ENCODE assay signal across 20 cellular contexts in the genomic region with DNA sequence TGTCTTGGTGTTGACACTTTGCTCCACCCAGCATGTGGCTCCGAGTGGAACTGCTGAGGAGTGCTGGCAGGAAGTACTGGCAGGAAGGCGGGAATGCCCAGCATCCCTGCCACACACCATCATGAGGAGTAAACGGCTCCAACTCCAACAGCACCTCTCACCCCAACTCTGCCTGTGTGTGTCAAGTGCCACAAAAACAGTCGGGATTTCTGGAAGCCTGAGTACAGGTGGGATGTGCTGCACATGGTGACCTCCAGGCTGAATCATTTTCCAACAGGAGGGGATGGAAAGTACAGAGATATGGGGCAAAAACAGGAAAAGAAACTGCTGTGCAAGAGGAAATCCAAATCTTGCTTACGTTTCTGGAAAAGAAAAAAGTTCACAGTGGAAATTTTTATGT. TPM values are rescaled to one million over a fixed set of nuclear protein-coding genes. Genes with fewer than 3 reads are reported as not detected.
DNase-seq lines count a peak whose midpoint lies in the region; ATAC-seq, FAIRE-seq and TF ChIP-seq lines count a peak whose summit lies in the region.
"Had no signal": no experiment of that assay in that cellular context is flagged by ENCODE, and none has a peak within 500 bp of the region (broad histone marks: within the 10 kb centered on the region; RNA-seq: fewer than 3 reads in every experiment).

No MANE protein-coding gene starts in this region.

- H4K8ac ChIP-seq in H1 (ENCODE audit: extremely low read depth, insufficient read depth, low read length): no peak overlapping the region

- H3K9ac ChIP-seq in H1 (replicated peaks in 1 of 4; ENCODE audit: extremely low read depth in 1 of 4, low read depth in 3 of 4, low read length in 3 of 4): no peak overlapping the region
- H3K9ac ChIP-seq: BLaER1 had no signal

- TF ChIP-seq CTCF in H1 (IDR thresholded peaks at IDR 0.05; ENCODE audit: control extremely low read depth in 1 of 3, insufficient read depth in 1 of 3, low read depth in 1 of 3, low read length in 3 of 3) (no peak), neural crest cell (conservative IDR thresholded peaks at IDR 0.05) (no peak), vagina (IDR thresholded peaks at IDR 0.05) (no peak)

- no peak overlapping the region for H3K23ac ChIP-seq in H1 (ENCODE audit: insufficient read length)

- H3K27ac ChIP-seq in H1 (ENCODE audit: low read depth, low read length): no peak overlapping the region
- no peak overlapping the region for H3K27ac ChIP-seq in vagina
- H3K27ac ChIP-seq: BLaER1 had no signal

- H4K5ac ChIP-seq in H1 (ENCODE audit: insufficient read length, low read depth, low read length): no peak overlapping the region

- peaks cover 27% of the 10 kb centered on the region for H3K4me1 Mint-ChIP-seq in neural crest cell
- H3K4me1 Mint-ChIP-seq: CD4-positive, alpha-beta memory T cell had no signal

- DNase-seq in cardiac septum (ENCODE audit: low spot score): peak; percentile 51
- DNase-seq in Right ventricle myocardium superior: no peak
- peak in 1 of 2 experiments; percentile 20 for DNase-seq in H1 (ENCODE audit: low read depth in 1 of 2, low spot score in 2 of 2)
- no peak for DNase-seq in neural crest cell (ENCODE audit: low read depth, low spot score)
- peak; percentile 81 to 85 for DNase-seq in vagina (ENCODE audit: extremely low spot score in 2 of 2)
- no peak for DNase-seq in NCI-H187 (lab: John Stamatoyannopoulos, UW)
- no peak for DNase-seq in GM12891 (ENCODE audit: insufficient read length, low spot score)
- DNase-seq: CD4-positive, alpha-beta memory T cell; GF-D8; H9; KG1; NCI-H1105 treated with DMSO at 0.1 percent for 48 hours; NCI-H1694 treated with DMSO at 0.1 percent for 48 hours; NCI-H2107; NCI-H510A; NCI-H748 treated with DMSO at 0.1 percent for 48 hours; SHP77 treated with DMSO at 0.1 percent for 48 hours had no signal

- no peak for TF ChIP-seq EP300 in H1 (IDR thresholded peaks at IDR 0.05; ENCODE audit: borderline replicate concordance in 1 of 2, low read depth in 2 of 2, low read length in 2 of 2)

- H3K23me2 ChIP-seq in H1 (ENCODE audit: low read depth, low read length): no peaks in the 10 kb centered on the region

- no peak overlapping the region for H2BK15ac ChIP-seq in H1 (ENCODE audit: low read length)

- no peak overlapping the region for H2AFZ ChIP-seq in H1 (ENCODE audit: low read length)

- H3K79me2 ChIP-seq in H1 (ENCODE audit: control insufficient read depth in 1 of 2, insufficient read depth in 2 of 2, low read length in 2 of 2): no peaks in the 10 kb centered on the region

- H3K9me3 Mint-ChIP-seq in neural crest cell: no peaks in the 10 kb centered on the region
- H3K9me3 Mint-ChIP-seq: CD4-positive, alpha-beta memory T cell; H9 had no signal

- no peak overlapping the region for H3K18ac ChIP-seq in H1 (ENCODE audit: extremely low read depth, low read length)

- H3K4me3 ChIP-seq in H1 (ENCODE audit: extremely low read depth in 1 of 4, insufficient read depth in 2 of 4, low read depth in 3 of 4, low read length in 4 of 4) (no peak overlapping the region), vagina (no peak overlapping the region)
- H3K4me3 ChIP-seq: BLaER1 had no signal

- CTCF ChIA-PET in H1 (lab: Charles Lee; ENCODE audit: partially characterized antibody): interaction anchor here (0.7 to 2.5 kb wide), 10 partner anchors 8 to 46 kb away, joined by 3 to 10 read pairs (median 4); no protein-coding TSS in a partner anchor

- no peaks in the 10 kb centered on the region for H4K20me1 ChIP-seq in H1 (replicated peaks in 1 of 2; ENCODE audit: control insufficient read depth in 1 of 2, insufficient read depth in 2 of 2, low read length in 2 of 2)
- H4K20me1 ChIP-seq: BLaER1 had no signal

- no peak overlapping the region for H2BK12ac ChIP-seq in H1 (ENCODE audit: low read depth, low read length)

- FAIRE-seq in H1 (lab: Jason Lieb, UNC) (no peak), GM12891 (lab: Jason Lieb, UNC) (no peak)
- FAIRE-seq: A204.1 had no signal

- peaks cover 2 to 16% (median 5%) of the 10 kb centered on the region in 4 experiments; a peak in 5 of 7 replicates for H3K4me1 ChIP-seq in H1 (replicated peaks in 1 of 4; ENCODE audit: control insufficient read depth in 3 of 4, insufficient read depth in 4 of 4, low read length in 3 of 4)
- peaks cover 25% of the 10 kb centered on the region for H3K4me1 ChIP-seq in vagina

- peak overlapping the region; percentile 87 for H3K27ac Mint-ChIP-seq in neural crest cell (ENCODE audit: unreplicated experiment)
- H3K27ac Mint-ChIP-seq: CD4-positive, alpha-beta memory T cell; H9 had no signal

- no peak overlapping the region for H2BK5ac ChIP-seq in H1 (ENCODE audit: low read depth, low read length)

- TF ChIP-seq RAD21 in H1 (IDR thresholded peaks at IDR 0.05 in 1 of 2, conservative IDR thresholded peaks at IDR 0.05 in 1 of 2; ENCODE audit: low read depth in 2 of 2, low read length in 2 of 2): no peak

- no peak overlapping the region for H2BK120ac ChIP-seq in H1 (replicated peaks; ENCODE audit: low read depth, low read length)

- no peaks in the 10 kb centered on the region for H3K9me3 ChIP-seq in H1 (ENCODE audit: insufficient read depth in 2 of 2, low read depth in 1 of 2, low read length in 1 of 2)
- H3K9me3 ChIP-seq in vagina: no peaks in the 10 kb centered on the region
- H3K9me3 ChIP-seq: BLaER1 had no signal

- no peak for TF ChIP-seq POLR2A in H1 (IDR thresholded peaks at IDR 0.05; ENCODE audit: control extremely low read depth in 1 of 2, low read depth in 2 of 2, low read length in 2 of 2)
- TF ChIP-seq POLR2A in vagina (IDR thresholded peaks at IDR 0.05): no peak
- no peak for TF ChIP-seq POLR2A in GM12891 (IDR thresholded peaks at IDR 0.05; ENCODE audit: low read depth, low read length)

- no peaks in the 10 kb centered on the region for H3K36me3 ChIP-seq in H1 (ENCODE audit: control insufficient read depth in 2 of 4, insufficient read depth in 4 of 4, low read length in 3 of 4)
- no peaks in the 10 kb centered on the region for H3K36me3 ChIP-seq in vagina

- POLR2A ChIA-PET in H1 (lab: Charles Lee; ENCODE audit: partially characterized antibody): no interaction called here

- intact Hi-C loops in cardiac septum (cut with DNase I) (no loop called here), Right ventricle myocardium superior (cut with DNase I) (no loop called here), vagina (cut with DNase I) (no loop called here)

- WGBS in H1 (ENCODE audit: extremely low coverage in 1 of 2, insufficient coverage in 1 of 2, insufficient read length in 1 of 2, insufficient replicate concordance in 2 of 2, low coverage in 1 of 2, low lambda C conversion rate in 2 of 2, missing lambda C conversion rate in 1 of 2), 2 experiments: 80% methylated on average over 5 of the region's 5 CpGs; no CpG with 5 or more reads in 1 of the 2 experiments

- no peak overlapping the region for H3K4me3 Mint-ChIP-seq in neural crest cell
- H3K4me3 Mint-ChIP-seq: CD4-positive, alpha-beta memory T cell; H9 had no signal

- H2BK20ac ChIP-seq in H1 (ENCODE audit: low read length): no peak overlapping the region

- ATAC-seq in Right ventricle myocardium superior (ENCODE audit: poor library complexity): no peak
- ATAC-seq in GM21360 (IDR thresholded peaks at IDR 0.05; ENCODE audit: unreplicated experiment): no peak

- H3K27me3 ChIP-seq in H1 (replicated peaks in 1 of 4; ENCODE audit: control insufficient read depth in 3 of 4, extremely low read depth in 1 of 4, insufficient read depth in 3 of 4, low read length in 3 of 4) (no peaks in the 10 kb centered on the region), vagina (no peaks in the 10 kb centered on the region)
- H3K27me3 ChIP-seq: BLaER1 had no signal

- H4K91ac ChIP-seq in H1 (replicated peaks; ENCODE audit: insufficient read length, low read length): no peak overlapping the region

- no peak overlapping the region for H3K4me2 ChIP-seq in H1 (ENCODE audit: insufficient read depth in 1 of 2, low read depth in 2 of 2, low read length in 2 of 2)

- no peak overlapping the region for H2AK5ac ChIP-seq in H1 (ENCODE audit: low read depth, low read length)

- H3K79me1 ChIP-seq in H1 (ENCODE audit: low read depth, low read length): no peaks in the 10 kb centered on the region

- H3K27me3 Mint-ChIP-seq in neural crest cell (ENCODE audit: low read depth): no peaks in the 10 kb centered on the region

- H3K14ac ChIP-seq in H1 (ENCODE audit: insufficient read length): no peak overlapping the region

- no peak overlapping the region for H3K56ac ChIP-seq in H1 (replicated peaks; ENCODE audit: insufficient read length, low read depth, low read length)

- peaks cover 3% of the 10 kb centered on the region for H3K36me3 Mint-ChIP-seq in neural crest cell (ENCODE audit: low read depth)
- H3K36me3 Mint-ChIP-seq: CD4-positive, alpha-beta memory T cell had no signal

- no peak overlapping the region for H3K4ac ChIP-seq in H1 (replicated peaks; ENCODE audit: insufficient read length, low read depth, low read length)

TF ChIP-seq in H1, 55 proteins besides CTCF, POLR2A, EP300 and RAD21 (continues in another document):
- TF ChIP-seq, protein P1, sequence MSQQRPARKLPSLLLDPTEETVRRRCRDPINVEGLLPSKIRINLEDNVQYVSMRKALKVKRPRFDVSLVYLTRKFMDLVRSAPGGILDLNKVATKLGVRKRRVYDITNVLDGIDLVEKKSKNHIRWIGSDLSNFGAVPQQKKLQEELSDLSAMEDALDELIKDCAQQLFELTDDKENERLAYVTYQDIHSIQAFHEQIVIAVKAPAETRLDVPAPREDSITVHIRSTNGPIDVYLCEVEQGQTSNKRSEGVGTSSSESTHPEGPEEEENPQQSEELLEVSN (IDR thresholded peaks at IDR 0.05): peak; percentile 45

TF ChIP-seq in GM12891, 5 proteins besides CTCF, POLR2A, EP300 and RAD21:
- no peak for TF ChIP-seq POLR2AphosphoS5 (IDR thresholded peaks at IDR 0.05; ENCODE audit: low read depth, low read length)
- no peak for TF ChIP-seq POU2F2 (IDR thresholded peaks at IDR 0.05; ENCODE audit: low read depth, low read length)

RNA-seq across cellular contexts. Expression of a gene that starts 53.6 kb away (rescaled TPM):
- total RNA-seq in cardiac septum (1.3 TPM), Right ventricle myocardium superior (1.7 TPM), neural crest cell (28.0 and 28.3 TPM in 2 replicates), vagina (32.7 TPM)
- 17.9 and 18.8 TPM in 2 replicates for total RNA-seq in H1 (2021; fragmentation: NEBNext Ultra II Directional; extraction: Animal tissue kit (Norgen Biotek cat#: 25700))
- polyA plus RNA-seq in H1 (2011; rRNA removed): 11.3 and 12.0 TPM in 2 replicates
- 10.3 TPM for polyA plus RNA-seq in H1 (2011; cell fraction: cytosol; rRNA removed)
- polyA plus RNA-seq in H1 (2011; cell fraction: nucleus; rRNA removed): 12.3 TPM
- polyA plus RNA-seq in H1 (2012, experiment 1 of 2): 10.3 to 14.1 TPM (median 12.3 TPM) in 4 replicates
- polyA plus RNA-seq in H1 (2012, experiment 2 of 2): 15.3 TPM
- polyA plus RNA-seq in H1 (2013, experiment 1 of 2): 9.8 TPM
- polyA plus RNA-seq in H1 (2013, experiment 2 of 2): 8.7 TPM
- 7.8 and 9.6 TPM in 2 replicates for polyA minus RNA-seq in H1 (2011; rRNA and poly(A)+ RNA removed)
- polyA minus RNA-seq in H1 (2011; cell fraction: cytosol; rRNA and poly(A)+ RNA removed): 10.9 TPM
- polyA minus RNA-seq in H1 (2011; cell fraction: nucleus; rRNA and poly(A)+ RNA removed): 11.1 TPM
- 2.9 TPM for polyA plus RNA-seq in GM12891 (2012; ENCODE audit: low read depth, missing spikeins)

Comparison
In these comparisons a context has a peak if more than half of its experiments do, and no peak if none do; other contexts are left out.
1. DNase-seq: peak in cardiac septum (single experiment) and vagina (2 of 2); none in Right ventricle myocardium superior (single experiment), neural crest cell (single experiment), NCI-H187 (0 of 2) and GM12891 (single experiment).